In the genomic region with DNA sequence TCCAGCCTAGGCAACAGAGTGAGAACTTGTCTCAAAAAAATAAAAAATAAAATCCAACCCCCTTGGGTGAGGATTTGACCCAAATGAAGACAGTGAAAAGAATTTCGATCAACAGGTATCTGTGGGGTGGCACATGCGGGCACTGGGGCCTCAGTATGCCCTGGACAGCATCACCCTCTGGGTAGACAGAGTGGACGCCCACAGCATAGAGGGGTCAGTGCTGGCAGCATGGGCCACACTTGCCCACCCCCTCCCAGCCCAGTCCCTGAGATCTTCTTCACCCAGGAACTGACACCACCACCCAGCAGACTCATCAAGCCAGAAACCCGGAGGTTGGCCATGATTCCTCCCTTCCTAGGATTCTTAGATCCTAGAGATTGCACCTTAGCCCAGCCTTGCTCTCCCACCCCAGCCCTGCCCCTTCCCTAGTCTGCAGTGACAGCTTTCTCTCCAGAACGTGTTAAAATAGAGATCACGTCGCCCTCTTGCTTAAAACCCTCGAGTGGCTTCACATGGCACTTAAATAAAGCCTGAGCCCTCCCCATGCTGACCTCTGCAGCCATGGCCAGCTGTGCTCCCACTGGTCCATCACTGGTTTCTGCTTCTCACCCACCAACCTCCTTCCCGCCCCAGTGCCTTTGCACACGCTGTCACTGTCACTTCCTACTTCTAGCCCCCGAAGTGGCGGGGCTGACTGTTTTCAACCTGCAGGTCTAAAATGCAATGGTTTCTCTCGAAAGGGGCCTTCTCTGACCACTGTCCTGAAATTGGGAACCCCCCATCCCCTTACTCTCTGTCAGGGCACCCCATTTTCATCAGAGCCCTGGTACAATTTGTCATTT, we compare ENCODE assay signal across 21 cellular contexts. TPM values are rescaled to one million over a fixed set of nuclear protein-coding genes. Genes with fewer than 3 reads are reported as not detected.
DNase-seq lines count a peak whose midpoint lies in the region; ATAC-seq, FAIRE-seq and TF ChIP-seq lines count a peak whose summit lies in the region.
"Had no signal": no experiment of that assay in that cellular context is flagged by ENCODE, and none has a peak within 500 bp of the region (broad histone marks: within the 10 kb centered on the region; RNA-seq: fewer than 3 reads in every experiment).

No MANE protein-coding gene starts in this region.

- no peak for TF ChIP-seq POLR2A in GM12878 (IDR thresholded peaks at IDR 0.05; ENCODE audit: low read depth, low read length)

- no TSS peak for BruUV-seq in GM12878 (replicated peaks; lab: Mats Ljungman, UMichigan)

- H3K4me3 Mint-ChIP-seq in stimulated activated naive B cell treated with anti-CD40 and anti-IgM and Interleukin-4, amounts not matched to agents 10 μg/mL and 1 μg/mL and 100 μg/mL, for 72 hours, result no peak overlapping the region
- H3K4me3 Mint-ChIP-seq: CD4-positive, alpha-beta memory T cell; HFFc6 had no signal

- H3K4me3 ChIP-seq in HEK293 (ENCODE audit: low read depth, low read length) (no peak overlapping the region), GM12878 (no peak overlapping the region), neuronal stem cell (ENCODE audit: low read length in 2 of 2) (no peak overlapping the region), HAP-1 (no peak overlapping the region)
- H3K4me3 ChIP-seq: BLaER1, SJCRH30 had no signal

- H3K14ac ChIP-seq in neuronal stem cell (ENCODE audit: low read length), result no peak overlapping the region

- in situ Hi-C loops in GM12878 (cut with MboI) (no loop called here), HAP-1 (cut with MboI; ENCODE audit: low sequenced_read_pairs) (no loop called here)

- H3K9me3 Mint-ChIP-seq in stimulated activated naive B cell treated with anti-CD40 and anti-IgM and Interleukin-4, amounts not matched to agents 10 μg/mL and 1 μg/mL and 100 μg/mL, for 72 hours, result peaks cover 0 to 5% of the 10 kb centered on the region in 2 donors
- H3K9me3 Mint-ChIP-seq: CD4-positive, alpha-beta memory T cell; HFFc6 had no signal

- POLR2A ChIA-PET in HEK293 (lab: Yijun Ruan, JAX) (no interaction called here), GM12878 (lab: Charles Lee) (no interaction called here)

- DNase-seq in GM12878 (ENCODE audit: low read depth, low spot score), result no peak
- no peak for DNase-seq in neuronal stem cell (ENCODE audit: low spot score)
- no peak for DNase-seq in stimulated activated naive B cell treated with anti-CD40 and anti-IgM and Interleukin-4, amounts not matched to agents 10 μg/mL and 1 μg/mL and 100 μg/mL, for 72 hours
- no peak for DNase-seq in Kasumi-1 (lab: John Stamatoyannopoulos, UW)
- DNase-seq in HAP-1 (ENCODE audit: low spot score in 2 of 2), result no peak
- DNase-seq in T1000 (lab: John Stamatoyannopoulos, UW), result no peak
- DNase-seq: CD4-positive, alpha-beta memory T cell; GOT3; HFFc6; MM.1S; NCI-H1092; NCI-H1436 treated with DMSO at 0.1 percent for 48 hours; NCI-H2029 treated with DMSO at 0.1 percent for 48 hours; NCI-H2171; NCI-H774; RPMI8226; SJCRH30 had no signal

- CTCF ChIA-PET in HEK293 (lab: Yijun Ruan, JAX), result interaction anchor here (1.1 kb wide), 1 partner anchor 167 kb away, joined by 3 read pairs; no protein-coding TSS in a partner anchor
- CTCF ChIA-PET in GM12878 (lab: Yijun Ruan, JAX), result no interaction called here

- H2AK5ac ChIP-seq in neuronal stem cell (ENCODE audit: low read depth, low read length), result no peak overlapping the region

- no peak overlapping the region for H2BK120ac ChIP-seq in neuronal stem cell (ENCODE audit: low read depth, low read length)

- TF ChIP-seq RAD21 in GM12878 (IDR thresholded peaks at IDR 0.05; ENCODE audit: insufficient read depth, low read depth, low read length), result no peak

- H3K4ac ChIP-seq in neuronal stem cell (ENCODE audit: low read length), result no peak overlapping the region

- no peaks in the 10 kb centered on the region for H3K4me1 ChIP-seq in HEK293 (ENCODE audit: control insufficient read depth, insufficient read depth, low read length)
- H3K4me1 ChIP-seq in GM12878 (ENCODE audit: control insufficient read depth, insufficient read depth, low read length), result no peaks in the 10 kb centered on the region
- no peaks in the 10 kb centered on the region for H3K4me1 ChIP-seq in neuronal stem cell (ENCODE audit: control insufficient read depth in 2 of 2, insufficient read depth in 1 of 2, low read depth in 1 of 2, low read length in 2 of 2)
- no peaks in the 10 kb centered on the region for H3K4me1 ChIP-seq in HAP-1
- H3K4me1 ChIP-seq: BLaER1, SJCRH30 had no signal

- peaks cover 2% of the 10 kb centered on the region for H3K79me1 ChIP-seq in neuronal stem cell (ENCODE audit: low read depth, low read length)

- H3K27me3 ChIP-seq in GM12878 (replicated peaks in 1 of 2; ENCODE audit: control insufficient read depth in 2 of 2, insufficient read depth in 2 of 2, low read length in 1 of 2), result no peaks in the 10 kb centered on the region
- H3K27me3 ChIP-seq in neuronal stem cell (ENCODE audit: control insufficient read depth in 3 of 3, insufficient read depth in 3 of 3, low read depth in 1 of 3, low read length in 3 of 3), result peaks cover 0 to 3% (median 0%) of the 10 kb centered on the region in 3 experiments
- H3K27me3 ChIP-seq in HAP-1 (ENCODE audit: low read depth), result no peaks in the 10 kb centered on the region
- H3K27me3 ChIP-seq: BLaER1, SJCRH30 had no signal

- H2BK12ac ChIP-seq in neuronal stem cell (ENCODE audit: low read length), result no peak overlapping the region

- H3K27ac ChIP-seq in HEK293 (ENCODE audit: extremely low read depth, low read depth, low read length), result no peak overlapping the region
- no peak overlapping the region for H3K27ac ChIP-seq in GM12878 (ENCODE audit: control insufficient read depth, insufficient read depth)
- H3K27ac ChIP-seq in neuronal stem cell (replicated peaks; ENCODE audit: low read length), result no peak overlapping the region
- H3K27ac ChIP-seq: BLaER1, SJCRH30 had no signal

- no peak overlapping the region for H3K18ac ChIP-seq in neuronal stem cell (ENCODE audit: low read length)

- no peaks in the 10 kb centered on the region for H3K36me3 ChIP-seq in HEK293 (ENCODE audit: control insufficient read depth in 2 of 2, insufficient read depth in 1 of 2, low read length in 2 of 2)
- H3K36me3 ChIP-seq in GM12878 (ENCODE audit: control insufficient read depth in 2 of 2, insufficient read depth in 2 of 2, low read length in 1 of 2), result no peaks in the 10 kb centered on the region
- H3K36me3 ChIP-seq in neuronal stem cell (replicated peaks in 1 of 2; ENCODE audit: control insufficient read depth in 2 of 2, insufficient read depth in 2 of 2, low read length in 2 of 2), result no peaks in the 10 kb centered on the region
- H3K36me3 ChIP-seq in HAP-1 (replicated peaks), result no peaks in the 10 kb centered on the region
- H3K36me3 ChIP-seq: BLaER1, SJCRH30 had no signal

- H4K20me1 ChIP-seq in GM12878 (ENCODE audit: control insufficient read depth, insufficient read depth), result no peaks in the 10 kb centered on the region
- H4K20me1 ChIP-seq: BLaER1 had no signal

- no peak overlapping the region for H2BK5ac ChIP-seq in neuronal stem cell (ENCODE audit: low read length)

- no peak overlapping the region for H4K8ac ChIP-seq in neuronal stem cell (ENCODE audit: low read depth, low read length)

- SMC1A ChIA-PET in GM12878 (lab: Charles Lee; ENCODE audit: uncharacterized antibody, unreplicated experiment), result interaction anchor here (0.6 kb wide), 1 partner anchor 54 kb away, joined by 3 read pairs; no protein-coding TSS in a partner anchor

- no peak overlapping the region for H2AFZ ChIP-seq in GM12878 (ENCODE audit: control insufficient read depth, low read depth, low read length)
- peak overlapping the region; percentile 60 for H2AFZ ChIP-seq in neuronal stem cell (ENCODE audit: low read length)

- H3K9me3 ChIP-seq in HEK293 (ENCODE audit: control insufficient read depth, insufficient read depth, low read depth, low read length), result no peaks in the 10 kb centered on the region
- no peaks in the 10 kb centered on the region for H3K9me3 ChIP-seq in GM12878 (replicated peaks; ENCODE audit: control insufficient read depth, insufficient read depth, low read length)
- no peaks in the 10 kb centered on the region for H3K9me3 ChIP-seq in neuronal stem cell (replicated peaks in 1 of 2; ENCODE audit: control insufficient read depth in 2 of 2, insufficient read depth in 1 of 2, low read depth in 1 of 2, low read length in 2 of 2)
- H3K9me3 ChIP-seq in HAP-1, result no peaks in the 10 kb centered on the region
- H3K9me3 ChIP-seq: BLaER1, SJCRH30 had no signal

- peak overlapping the region; percentile 20 for H3K27ac Mint-ChIP-seq in stimulated activated naive B cell treated with anti-CD40 and anti-IgM and Interleukin-4, amounts not matched to agents 10 μg/mL and 1 μg/mL and 100 μg/mL, for 72 hours
- H3K27ac Mint-ChIP-seq: HFFc6 had no signal

- ATAC-seq in GM12878, result peak; percentile 46
- no peak for ATAC-seq in stimulated activated naive B cell treated with anti-CD40 and anti-IgM and Interleukin-4, amounts not matched to agents 10 μg/mL and 1 μg/mL and 100 μg/mL, for 72 hours (replicated peaks)

- H3K4me2 ChIP-seq in GM12878 (ENCODE audit: control insufficient read depth, insufficient read depth), result no peak overlapping the region
- no peak overlapping the region for H3K4me2 ChIP-seq in neuronal stem cell (ENCODE audit: insufficient read depth, low read length, poor library complexity, severe bottlenecking)
- H3K4me2 ChIP-seq: BLaER1 had no signal

- intact Hi-C loops in GM12878 (cut with micrococcal nuclease; ENCODE audit: unreplicated experiment), result no loop called here

- 32% methylated on average over 13 of the region's 13 CpGs for WGBS in GM12878 (ENCODE audit: insufficient coverage, insufficient replicate concordance, low lambda C conversion rate, missing lambda C conversion rate)
- no CpG with 5 or more reads among the region's 13 CpGs for WGBS in neuronal stem cell (ENCODE audit: extremely low coverage in 2 of 2, insufficient read length in 2 of 2, insufficient replicate concordance in 1 of 2), 2 donors

- no peaks in the 10 kb centered on the region for H3K4me1 Mint-ChIP-seq in stimulated activated naive B cell treated with anti-CD40 and anti-IgM and Interleukin-4, amounts not matched to agents 10 μg/mL and 1 μg/mL and 100 μg/mL, for 72 hours

- no peak overlapping the region for H3K9ac ChIP-seq in GM12878 (ENCODE audit: control insufficient read depth, insufficient read depth, low read length)
- H3K9ac ChIP-seq in neuronal stem cell (ENCODE audit: low read depth, low read length, poor library complexity), result no peak overlapping the region
- H3K9ac ChIP-seq: BLaER1 had no signal

- no peak for FAIRE-seq in GM12878 (lab: Jason Lieb, UNC)
- FAIRE-seq: GM12891, GM18507 had no signal

- H3K23ac ChIP-seq in neuronal stem cell (ENCODE audit: low read depth, low read length, poor library complexity), result no peak overlapping the region

- H3K79me2 ChIP-seq in GM12878 (ENCODE audit: control insufficient read depth, insufficient read depth, low read length), result no peaks in the 10 kb centered on the region

- H3K36me3 Mint-ChIP-seq in stimulated activated naive B cell treated with anti-CD40 and anti-IgM and Interleukin-4, amounts not matched to agents 10 μg/mL and 1 μg/mL and 100 μg/mL, for 72 hours, result no peaks in the 10 kb centered on the region
- H3K36me3 Mint-ChIP-seq: CD4-positive, alpha-beta memory T cell had no signal

- no peak overlapping the region for H2BK15ac ChIP-seq in neuronal stem cell (ENCODE audit: low read length)

- RAD21 ChIA-PET in GM12878 (lab: Charles Lee; ENCODE audit: unreplicated experiment), result interaction anchor here (0.7 to 1.0 kb wide), 2 partner anchors 94 to 228 kb away, joined by 3 read pairs; no protein-coding TSS in a partner anchor

- TF ChIP-seq EP300 in GM12878 (IDR thresholded peaks at IDR 0.05; ENCODE audit: borderline replicate concordance in 1 of 2, control insufficient read depth in 1 of 2, low read depth in 2 of 2, low read length in 2 of 2), result no peak

- H3K27me3 Mint-ChIP-seq in stimulated activated naive B cell treated with anti-CD40 and anti-IgM and Interleukin-4, amounts not matched to agents 10 μg/mL and 1 μg/mL and 100 μg/mL, for 72 hours, result peaks cover 30 to 38% of the 10 kb centered on the region in 2 donors

- no peak overlapping the region for H4K91ac ChIP-seq in neuronal stem cell (ENCODE audit: low read depth, low read length, poor library complexity)

- TF ChIP-seq CTCF in HEK293 (tag by site-specific recombination; IDR thresholded peaks at IDR 0.05) (no peak), GM12878 (IDR thresholded peaks at IDR 0.05 in 2 of 3, conservative IDR thresholded peaks at IDR 0.05 in 1 of 3; ENCODE audit: control insufficient read depth in 2 of 3, extremely low read depth in 1 of 3, insufficient read depth in 1 of 3, low read depth in 3 of 3, low read length in 3 of 3) (no peak)

RNA-seq across cellular contexts. Expression of a gene that starts 26.2 kb away (rescaled TPM):
- 360 and 384 TPM in 2 replicates for total RNA-seq in GM12878 (2013; cell fraction: nucleolus; rRNA removed)
- total RNA-seq in GM12878 (2014; rRNA removed), result 187 and 198 TPM in 2 replicates
- 95.2 and 102 TPM in 2 replicates for total RNA-seq in GM12878 (2014; rRNA removed; fragmentation: Illumina TruSeq; extraction: Trizol)
- total RNA-seq in GM12878 (2021), result 288 and 291 TPM in 2 replicates
- polyA plus RNA-seq in GM12878 (2011; ENCODE audit: low read depth), result 70.0 TPM
- polyA plus RNA-seq in GM12878 (2011; rRNA removed), result 30.1 and 54.9 TPM in 2 replicates
- polyA plus RNA-seq in GM12878 (2011; cell fraction: cytosol; rRNA removed), result 103 and 133 TPM in 2 replicates
- 156 and 247 TPM in 2 replicates for polyA plus RNA-seq in GM12878 (2011; cell fraction: nucleus; rRNA removed)
- 76.3 and 94.6 TPM in 2 replicates for polyA plus RNA-seq in GM12878 (2012)
- 111 and 123 TPM in 2 replicates for polyA plus RNA-seq in GM12878 (2014; fragmentation: Illumina TruSeq; extraction: Trizol)
- 10 to 100 TPM; 38.4 to 54.0 TPM for polyA plus RNA-seq in GM12878 (2014; fragmentation: Nextera tagmentation; extraction: Ambion mirVana)
- 101 and 117 TPM in 2 replicates for polyA plus RNA-seq in GM12878 (2014; rRNA removed)
- 100 to 1,000 TPM; 121 to 122 TPM for polyA plus RNA-seq in GM12878 (2016; fragmentation: Nextera tagmentation; extraction: Ambion mirVana)
- polyA minus RNA-seq in GM12878 (2011; rRNA and poly(A)+ RNA removed), result 232 and 242 TPM in 2 replicates
- 131 and 184 TPM in 2 replicates for polyA minus RNA-seq in GM12878 (2011; cell fraction: cytosol; rRNA and poly(A)+ RNA removed)
- 99.3 and 177 TPM in 2 replicates for polyA minus RNA-seq in GM12878 (2011; cell fraction: nucleus; rRNA and poly(A)+ RNA removed)
- 54.3 TPM for polyA plus RNA-seq in neuronal stem cell (2013, experiment 1 of 2)
- 50.1 TPM for polyA plus RNA-seq in neuronal stem cell (2013, experiment 2 of 2)
